ENCODE assay signal across 9 cellular contexts in the genomic region with DNA sequence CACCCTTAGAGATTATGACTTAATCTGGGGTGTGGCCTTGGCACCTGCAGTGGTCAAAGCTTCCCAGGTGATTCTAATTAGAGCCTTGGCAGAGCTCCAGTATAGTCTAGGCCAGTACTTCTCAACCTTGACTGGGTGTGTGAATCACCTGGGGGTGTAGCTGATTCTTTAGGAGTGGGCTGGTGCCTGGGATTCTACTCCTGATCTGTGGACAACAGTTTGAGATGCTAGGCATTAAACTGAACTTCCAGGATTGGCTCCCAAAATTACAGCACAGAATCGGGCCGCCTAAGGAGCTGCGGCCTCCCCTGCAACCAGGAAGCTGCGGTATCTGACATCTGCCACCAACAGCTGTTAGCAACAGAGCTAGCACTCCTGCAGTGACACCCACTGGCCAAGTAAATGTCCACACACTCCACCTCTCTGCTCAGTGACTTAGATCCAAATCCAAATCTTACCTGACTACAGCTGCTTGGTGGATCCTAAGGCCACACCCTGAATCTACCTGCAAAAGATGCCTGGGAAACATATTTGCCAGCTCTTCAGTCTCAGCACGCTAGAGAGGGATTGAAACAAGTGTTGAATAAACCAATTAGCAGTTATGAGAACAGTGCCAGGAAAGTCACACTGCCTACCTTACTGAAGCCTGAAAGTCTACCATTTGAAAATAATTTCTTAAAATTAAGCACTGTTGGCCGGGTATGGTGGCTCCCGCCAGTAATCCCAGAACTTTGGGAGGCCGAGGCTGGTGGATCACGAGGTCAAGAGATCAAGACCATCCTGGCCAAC.
DNase-seq lines count a peak whose midpoint lies in the region; ATAC-seq and TF ChIP-seq lines count a peak whose summit lies in the region.
"Had no signal": no experiment of that assay in that cellular context is flagged by ENCODE, and none has a peak within 500 bp of the region (broad histone marks: within the 10 kb centered on the region; RNA-seq: fewer than 3 reads in every experiment).

No MANE protein-coding gene starts in this region.

- no peak overlapping the region for H3K56ac ChIP-seq in mesendoderm (ENCODE audit: low read length)

- H3K27me3 ChIP-seq in OCI-LY3 (ENCODE audit: low read depth, low read length) (peaks cover 35% of the 10 kb centered on the region), mesendoderm (ENCODE audit: insufficient read depth, low read length, poor library complexity) (no peaks in the 10 kb centered on the region)
- no peaks in the 10 kb centered on the region for H3K27me3 ChIP-seq in CD4-positive, alpha-beta memory T cell (ENCODE audit: insufficient read depth, low read length)

- peak; percentile 77 for TF ChIP-seq CTCF in OCI-LY3 (IDR thresholded peaks at IDR 0.05; ENCODE audit: low read depth, low read length)

- H3K4me3 Mint-ChIP-seq in CD4-positive, alpha-beta memory T cell = no peak overlapping the region
- H3K4me3 Mint-ChIP-seq: activated naive CD4-positive, alpha-beta T cell treated with anti-CD3 and anti-CD28 coated beads, Interleukin-2, amount 50 U/mL, for 24 hours had no signal

- no peaks in the 10 kb centered on the region for H3K79me1 ChIP-seq in mesendoderm (ENCODE audit: low read length)

- H3K9ac ChIP-seq in OCI-LY3 (ENCODE audit: low read length) (no peak overlapping the region), mesendoderm (ENCODE audit: low read length) (no peak overlapping the region)

- H3K9me3 ChIP-seq in OCI-LY3 (ENCODE audit: insufficient read depth, low read length) = no peaks in the 10 kb centered on the region
- H3K9me3 ChIP-seq in CD4-positive, alpha-beta memory T cell (ENCODE audit: control insufficient read depth in 1 of 2, low read length in 2 of 2) = no peaks in the 10 kb centered on the region

- POLR2A ChIA-PET in CD4-positive, alpha-beta memory T cell (lab: Charles Lee; ENCODE audit: partially characterized antibody) = no interaction called here

- H3K4me2 ChIP-seq in OCI-LY3 (ENCODE audit: low read length) (peak overlapping the region; percentile 42; the same call in 1 of the 2 replicates), mesendoderm (ENCODE audit: low read length) (no peak overlapping the region)

- no peak overlapping the region for H2BK120ac ChIP-seq in mesendoderm (ENCODE audit: low read depth, low read length)

- no peak overlapping the region for H3K27ac Mint-ChIP-seq in CD4-positive, alpha-beta memory T cell
- H3K27ac Mint-ChIP-seq: activated naive CD4-positive, alpha-beta T cell treated with anti-CD3 and anti-CD28 coated beads, Interleukin-2, amount 50 U/mL, for 24 hours had no signal

- intact Hi-C loops in CD4-positive, alpha-beta memory T cell (cut with micrococcal nuclease) = no loop called here

- no peak overlapping the region for H2BK5ac ChIP-seq in mesendoderm (ENCODE audit: low read length)

- H3K36me3 ChIP-seq in OCI-LY3 (replicated peaks; ENCODE audit: low read depth, low read length) (no peaks in the 10 kb centered on the region), mesendoderm (ENCODE audit: control insufficient read depth, insufficient read depth, low read length) (no peaks in the 10 kb centered on the region)
- no peaks in the 10 kb centered on the region for H3K36me3 ChIP-seq in CD4-positive, alpha-beta memory T cell (ENCODE audit: insufficient read depth, low read length)

- no peak overlapping the region for H4K5ac ChIP-seq in mesendoderm (ENCODE audit: low read length)

- H3K79me2 ChIP-seq in OCI-LY3 (ENCODE audit: low read length) (no peaks in the 10 kb centered on the region), mesendoderm (ENCODE audit: control insufficient read depth, insufficient read depth, low read length) (no peaks in the 10 kb centered on the region)

- H3K36me3 Mint-ChIP-seq in CD4-positive, alpha-beta memory T cell = no peaks in the 10 kb centered on the region
- H3K36me3 Mint-ChIP-seq: activated naive CD4-positive, alpha-beta T cell treated with anti-CD3 and anti-CD28 coated beads, Interleukin-2, amount 50 U/mL, for 24 hours had no signal

- H3K4ac ChIP-seq in mesendoderm (ENCODE audit: low read depth, low read length) = no peak overlapping the region

- no peak overlapping the region for H2BK15ac ChIP-seq in mesendoderm (replicated peaks; ENCODE audit: low read depth)

- peak; percentile 59 to 80 (median 63) for DNase-seq in NCI-H1417 (lab: John Stamatoyannopoulos, UW)
- DNase-seq in NCI-H1417 treated with DMSO at 0.1 percent for 48 hours (lab: John Stamatoyannopoulos, UW) = no peak
- DNase-seq in KBM-7 = peak; percentile 67
- DNase-seq in dermis blood vessel endothelial cell = peak; percentile 68
- DNase-seq in mesendoderm = peak; percentile 83
- no peak for DNase-seq in CD4-positive, alpha-beta memory T cell

- H3K9me3 Mint-ChIP-seq in CD4-positive, alpha-beta memory T cell = peaks cover 0 to 2% (median 0%) of the 10 kb centered on the region in 8 donors
- H3K9me3 Mint-ChIP-seq: activated naive CD4-positive, alpha-beta T cell treated with anti-CD3 and anti-CD28 coated beads, Interleukin-2, amount 50 U/mL, for 24 hours had no signal

- H3K27ac ChIP-seq in OCI-LY3 (ENCODE audit: low read length) = no peak overlapping the region
- no peak overlapping the region for H3K27ac ChIP-seq in mesendoderm (ENCODE audit: low read depth, low read length)
- H3K27ac ChIP-seq in CD4-positive, alpha-beta memory T cell (ENCODE audit: low read depth, low read length) = no peak overlapping the region

- H3K18ac ChIP-seq in mesendoderm (ENCODE audit: low read length) = no peak overlapping the region

- no CpG with 5 or more reads among the region's 9 CpGs for whole genome bisulfite sequencing in mesendoderm (ENCODE audit: extremely low coverage, insufficient coverage, low lambda C conversion rate)

- H3K4me1 ChIP-seq in OCI-LY3 (ENCODE audit: low read length) (peaks cover 4% of the 10 kb centered on the region), mesendoderm (ENCODE audit: control insufficient read depth, low read depth, low read length) (no peaks in the 10 kb centered on the region)
- H3K4me1 ChIP-seq in CD4-positive, alpha-beta memory T cell (ENCODE audit: insufficient read depth, low read length) = no peaks in the 10 kb centered on the region

- H3K4me3 ChIP-seq in OCI-LY3 (ENCODE audit: low read length) (no peak overlapping the region), mesendoderm (ENCODE audit: low read length) (no peak overlapping the region)
- H3K4me3 ChIP-seq in CD4-positive, alpha-beta memory T cell (ENCODE audit: low read length in 2 of 2) = no peak overlapping the region

- peak; percentile 56 for ATAC-seq in GM21717 (IDR thresholded peaks at IDR 0.05; ENCODE audit: unreplicated experiment)

- H2AFZ ChIP-seq in OCI-LY3 (ENCODE audit: low read depth, low read length) = 0 out of 2 replicates have a peak overlapping the region, but pooled peaks have one; percentile 53

- H4K8ac ChIP-seq in mesendoderm (ENCODE audit: low read depth, low read length) = no peak overlapping the region

- H3K27me3 Mint-ChIP-seq in CD4-positive, alpha-beta memory T cell = peaks cover 3 to 5% of the 10 kb centered on the region in 2 donors

- in situ Hi-C loops in KBM-7 (cut with MboI; ENCODE audit: low pct_unique_long_range_greater_than_20kb, low sequenced_read_pairs) = no loop called here

- H3K4me1 Mint-ChIP-seq in CD4-positive, alpha-beta memory T cell = no peaks in the 10 kb centered on the region
- H3K4me1 Mint-ChIP-seq: activated naive CD4-positive, alpha-beta T cell treated with anti-CD3 and anti-CD28 coated beads, Interleukin-2, amount 50 U/mL, for 24 hours had no signal

- no peak overlapping the region for H2AK5ac ChIP-seq in mesendoderm (ENCODE audit: low read length)

- no peaks in the 10 kb centered on the region for H4K20me1 ChIP-seq in OCI-LY3 (ENCODE audit: insufficient read depth, low read length)

- CTCF ChIA-PET in CD4-positive, alpha-beta memory T cell (lab: Charles Lee; ENCODE audit: partially characterized antibody) = interaction anchor here (1.4 kb wide), 1 partner anchor 1046 kb away, joined by 5 read pairs; no protein-coding TSS in a partner anchor

- no peak overlapping the region for H3K23ac ChIP-seq in mesendoderm (ENCODE audit: low read length)

Comparison
In these comparisons a context has a peak if more than half of its experiments do, and no peak if none do; other contexts are left out.
1. DNase-seq: peak in NCI-H1417 (3 of 3), KBM-7 (single experiment), dermis blood vessel endothelial cell (single experiment) and mesendoderm (single experiment); none in NCI-H1417 treated with DMSO at 0.1 percent for 48 hours (single experiment) and CD4-positive, alpha-beta memory T cell (0 of 5).